27 cellular contexts compared by ENCODE assay signal in genomic region chr1:244576259-244576892, GRCh38.
"Had no signal": no experiment of that assay in that cellular context is flagged by ENCODE, and none has a peak within 500 bp of the region (broad histone marks: within the 10 kb centered on the region; RNA-seq: fewer than 3 reads in every experiment).

No MANE protein-coding gene starts in this region.

- DNase-seq: activated CD4-positive, alpha-beta T cell treated with anti-CD3 and anti-CD28 coated beads for 1 hour; activated CD4-positive, alpha-beta T cell treated with anti-CD3 and anti-CD28 coated beads, Interleukin-2, amount 50 U/mL, for 1 hour; activated CD8-positive, alpha-beta memory T cell treated with anti-CD3 and anti-CD28 coated beads for 24 hours; activated CD8-positive, alpha-beta memory T cell treated with anti-CD3 and anti-CD28 coated beads, Interleukin-2, amount 50 U/mL, for 4 hours; activated naive CD4-positive, alpha-beta T cell; activated naive CD8-positive, alpha-beta T cell treated with anti-CD3 and anti-CD28 coated beads for 36 hours; activated T-cell treated with anti-CD3 and anti-CD28 coated beads, Interleukin-2, amount 50 U/mL, for 4 hours; amygdala; cerebellar nuclear complex; cortex of kidney; foreskin fibroblast; heart right ventricle; kidney; lower lobe of right lung; naive B cell; nucleus accumbens; right cardiac atrium; small intestine; stimulated activated CD4-positive, alpha-beta T cell treated with anti-CD3 and anti-CD28 coated beads, Interleukin-2, amount 100 ng/mL, for 24 hours; stimulated activated naive CD8-positive, alpha-beta T cell treated with anti-CD3 and anti-CD28 coated beads, Interleukin-15, amount 100 ng/mL, for 72 hours had no signal

- ATAC-seq: activated T-cell treated with anti-CD3 and anti-CD28 coated beads, Interleukin-2, amount 50 U/mL, for 4 hours; heart right ventricle; left lobe of liver; lower lobe of right lung; right cardiac atrium; stimulated activated effector memory CD8-positive, alpha-beta T cell treated with anti-CD3 and anti-CD28 coated beads, Interleukin-12 subunit alpha, Interleukin-12 subunit beta, amount 100 ng/mL, for 72 hours; stimulated activated naive CD8-positive, alpha-beta T cell treated with anti-CD3 and anti-CD28 coated beads, Interleukin-15, amount 100 ng/mL, for 72 hours had no signal

- H3K27me3 Mint-ChIP-seq: activated naive CD8-positive, alpha-beta T cell treated with anti-CD3 and anti-CD28 coated beads for 36 hours; naive B cell; stimulated activated naive CD8-positive, alpha-beta T cell treated with anti-CD3 and anti-CD28 coated beads, Interleukin-15, amount 100 ng/mL, for 72 hours had no signal

- H3K36me3 ChIP-seq: heart right ventricle, lower lobe of right lung, suprapubic skin had no signal

- H3K27ac ChIP-seq: epithelial cell of prostate, heart right ventricle, lower lobe of right lung, parathyroid adenoma, suprapubic skin, tibial nerve had no signal

- H3K9ac ChIP-seq: parathyroid adenoma had no signal

- H3K4me1 ChIP-seq: heart right ventricle, lower lobe of right lung, parathyroid adenoma, suprapubic skin, tibial nerve had no signal

- H3K4me1 Mint-ChIP-seq: activated naive CD8-positive, alpha-beta T cell treated with anti-CD3 and anti-CD28 coated beads for 36 hours; naive B cell; stimulated activated effector memory CD8-positive, alpha-beta T cell treated with anti-CD3 and anti-CD28 coated beads, Interleukin-12 subunit alpha, Interleukin-12 subunit beta, amount 100 ng/mL, for 72 hours; stimulated activated naive CD8-positive, alpha-beta T cell treated with anti-CD3 and anti-CD28 coated beads, Interleukin-15, amount 100 ng/mL, for 72 hours had no signal

- H3K4me3 ChIP-seq: heart right ventricle, lower lobe of right lung, suprapubic skin, tibial nerve had no signal

- H3K79me2 ChIP-seq: parathyroid adenoma had no signal

- H3K27me3 ChIP-seq: heart right ventricle, suprapubic skin, tibial nerve had no signal

- H3K4me3 Mint-ChIP-seq: activated naive CD8-positive, alpha-beta T cell treated with anti-CD3 and anti-CD28 coated beads for 36 hours; activated T-cell treated with anti-CD3 and anti-CD28 coated beads, Interleukin-2, amount 50 U/mL, for 4 hours; naive B cell; stimulated activated effector memory CD8-positive, alpha-beta T cell treated with anti-CD3 and anti-CD28 coated beads, Interleukin-12 subunit alpha, Interleukin-12 subunit beta, amount 100 ng/mL, for 72 hours; stimulated activated naive CD8-positive, alpha-beta T cell treated with anti-CD3 and anti-CD28 coated beads, Interleukin-15, amount 100 ng/mL, for 72 hours had no signal

- FAIRE-seq: kidney, small intestine had no signal

- H2AFZ ChIP-seq: parathyroid adenoma had no signal

- H3K27ac Mint-ChIP-seq: activated naive CD8-positive, alpha-beta T cell treated with anti-CD3 and anti-CD28 coated beads for 36 hours; activated T-helper 2 cell treated with anti-CD3 and anti-CD28 coated beads, Interferon-gamma antibody, Interleukin-2, Interleukin-4, amounts not matched to agents 10 μg/mL and 5 μg/mL and 100 μg/mL, durations not matched to agents 14 hours and 24 hours and 36 hours; stimulated activated naive CD8-positive, alpha-beta T cell treated with anti-CD3 and anti-CD28 coated beads, Interleukin-15, amount 100 ng/mL, for 72 hours had no signal

- H3K36me3 Mint-ChIP-seq: stimulated activated effector memory CD8-positive, alpha-beta T cell treated with anti-CD3 and anti-CD28 coated beads, Interleukin-12 subunit alpha, Interleukin-12 subunit beta, amount 100 ng/mL, for 72 hours had no signal
